ENCODE assay signal across 14 cellular contexts in genomic region chr3:9768376-9768775, GRCh38. TPM values are rescaled to one million over a fixed set of nuclear protein-coding genes. Genes with fewer than 3 reads are reported as not detected.
DNase-seq lines count a peak whose midpoint lies in the region; ATAC-seq and TF ChIP-seq lines count a peak whose summit lies in the region.
"Had no signal": no experiment of that assay in that cellular context is flagged by ENCODE, and none has a peak within 500 bp of the region (broad histone marks: within the 10 kb centered on the region; RNA-seq: fewer than 3 reads in every experiment).

No MANE protein-coding gene starts in this region.

- H3K36me3 ChIP-seq in SK-N-SH (replicated peaks in 1 of 2; ENCODE audit: control insufficient read depth in 1 of 2, insufficient read depth in 2 of 2, low read length in 1 of 2) (peaks cover 0 to 2% of the 10 kb centered on the region in 2 experiments), fibroblast of lung (ENCODE audit: control insufficient read depth, insufficient read depth, low read length) (no peaks in the 10 kb centered on the region), skeletal muscle satellite cell (ENCODE audit: insufficient read depth, low read length) (peaks cover 5% of the 10 kb centered on the region)

- H3K9me3 ChIP-seq in SK-N-SH (no peaks in the 10 kb centered on the region), T-helper 17 cell (ENCODE audit: control insufficient read depth, low read length, poor library complexity, severe bottlenecking) (no peaks in the 10 kb centered on the region), fibroblast of lung (ENCODE audit: control insufficient read depth, insufficient read depth, low read depth, low read length) (no peaks in the 10 kb centered on the region), skeletal muscle satellite cell (replicated peaks; ENCODE audit: low read length) (no peaks in the 10 kb centered on the region)
- H3K9me3 ChIP-seq: suprapubic skin had no signal

- H3K79me2 ChIP-seq in SK-N-SH (ENCODE audit: insufficient read depth) (peaks cover 3% of the 10 kb centered on the region; the same call in 1 of the 2 replicates), fibroblast of lung (ENCODE audit: control insufficient read depth, insufficient read depth, low read length) (peaks cover 8% of the 10 kb centered on the region)

- no peaks in the 10 kb centered on the region for H3K9me2 ChIP-seq in SK-N-SH

- TF ChIP-seq CTCF in SK-N-SH (IDR thresholded peaks at IDR 0.05) (no peak), fibroblast of lung (conservative IDR thresholded peaks at IDR 0.05 in 1 of 2, IDR thresholded peaks at IDR 0.05 in 1 of 2; ENCODE audit: low read depth in 1 of 2, low read length in 2 of 2) (no peak), foreskin keratinocyte (conservative IDR thresholded peaks at IDR 0.05) (no peak)

- peaks cover 4% of the 10 kb centered on the region for H3F3A ChIP-seq in SK-N-SH (replicated peaks; ENCODE audit: insufficient read depth)

- H3K27ac ChIP-seq in SK-N-SH (ENCODE audit: low read depth in 2 of 2, low read length in 1 of 2), result no peak overlapping the region
- peak overlapping the region; percentile 26 for H3K27ac ChIP-seq in fibroblast of lung (ENCODE audit: insufficient read depth, low read length)
- no peak overlapping the region for H3K27ac ChIP-seq in foreskin keratinocyte
- H3K27ac ChIP-seq: suprapubic skin had no signal

- no peak for TF ChIP-seq RAD21 in SK-N-SH (IDR thresholded peaks at IDR 0.05; ENCODE audit: low read length)

- DNase-seq in SK-N-SH, result no peak
- DNase-seq in T-helper 17 cell, result no peak
- DNase-seq in fibroblast of lung (ENCODE audit: low read depth in 2 of 2), result no peak
- DNase-seq in activated effector memory CD4-positive, alpha-beta T cell treated with anti-CD3 and anti-CD28 coated beads, Interleukin-2, amount 50 U/mL, for 16 hours, result no peak
- DNase-seq in foreskin keratinocyte, result no peak
- no peak for DNase-seq in SK-N-DZ (ENCODE audit: low spot score)
- DNase-seq: 8988T; activated CD4-positive, alpha-beta T cell treated with anti-CD3 and anti-CD28 coated beads, Interleukin-2, amount 50 U/mL, for 4 hours; Calu3; mesendoderm; stimulated activated CD4-positive, alpha-beta T cell treated with anti-CD3 and anti-CD28 coated beads, Interleukin-4, amount 100 ng/mL, for 4 hours had no signal

- no peak overlapping the region for H3K4me3 Mint-ChIP-seq in T-helper 17 cell

- H3K4me1 ChIP-seq in SK-N-SH (ENCODE audit: control insufficient read depth in 1 of 2, insufficient read depth in 2 of 2, low read depth in 1 of 2, low read length in 1 of 2), result peaks cover 6 to 14% of the 10 kb centered on the region in 2 experiments; a peak in 1 of 4 replicates
- H3K4me1 ChIP-seq in fibroblast of lung (ENCODE audit: control insufficient read depth, extremely low read depth, insufficient read depth, low read length), result peaks cover 10% of the 10 kb centered on the region
- H3K4me1 ChIP-seq in skeletal muscle satellite cell (ENCODE audit: control insufficient read depth, insufficient read depth, low read length), result peaks cover 32% of the 10 kb centered on the region
- no peaks in the 10 kb centered on the region for H3K4me1 ChIP-seq in foreskin keratinocyte

- H3K27me3 Mint-ChIP-seq in T-helper 17 cell, result no peaks in the 10 kb centered on the region

- H3K9ac ChIP-seq in SK-N-SH (peak overlapping the region; percentile 82; the same call in 1 of the 2 replicates), fibroblast of lung (ENCODE audit: insufficient read depth, low read length) (no peak overlapping the region), skeletal muscle satellite cell (ENCODE audit: low read depth, low read length) (peak overlapping the region; percentile 87)

- no peaks in the 10 kb centered on the region for H3K36me3 Mint-ChIP-seq in T-helper 17 cell (ENCODE audit: low read depth)

- H3K4me1 Mint-ChIP-seq in T-helper 17 cell, result peaks cover 34% of the 10 kb centered on the region

- 82% methylated on average over 2 of the region's 2 CpGs for WGBS in SK-N-SH (ENCODE audit: low lambda C conversion rate)

- H2AFZ ChIP-seq in SK-N-SH (ENCODE audit: low read depth) (no peak overlapping the region), fibroblast of lung (ENCODE audit: low read length) (no peak overlapping the region)

- H3K27ac Mint-ChIP-seq in T-helper 17 cell, result peak overlapping the region; percentile 79

- CTCF ChIA-PET in SK-N-SH (lab: Yijun Ruan, JAX), result no interaction called here

- ATAC-seq in SK-N-SH treated with all-trans-retinoic acid at 6 μM for 48 hours (no peak), T-helper 17 cell (no peak), foreskin keratinocyte (no peak)

- H3K4me2 ChIP-seq in SK-N-SH (peak overlapping the region; percentile 100), fibroblast of lung (ENCODE audit: extremely low read depth, insufficient read depth, low read length) (peak overlapping the region; percentile 76), skeletal muscle satellite cell (ENCODE audit: low read length) (peak overlapping the region; percentile 94)

- POLR2A ChIA-PET in SK-N-SH (lab: Yijun Ruan, JAX), result interaction anchor here (0.5 to 3.7 kb wide), 4 partner anchors 13 to 133 kb away, joined by 3 to 20 read pairs (median 4); partner anchors contain the start of gene OGG1

- H4K20me1 ChIP-seq in SK-N-SH (ENCODE audit: insufficient read depth) (no peaks in the 10 kb centered on the region), fibroblast of lung (ENCODE audit: control insufficient read depth, extremely low read depth, insufficient read depth, low read length) (no peaks in the 10 kb centered on the region)

- TF ChIP-seq EP300 in SK-N-SH (IDR thresholded peaks at IDR 0.05; ENCODE audit: borderline replicate concordance in 1 of 2, low read depth in 1 of 2, low read length in 1 of 2), result no peak

- H3K27me3 ChIP-seq in SK-N-SH (ENCODE audit: insufficient read depth), result no peaks in the 10 kb centered on the region
- H3K27me3 ChIP-seq in fibroblast of lung (ENCODE audit: control insufficient read depth, insufficient read depth, low read length), result no peaks in the 10 kb centered on the region
- no peaks in the 10 kb centered on the region for H3K27me3 ChIP-seq in skeletal muscle satellite cell (ENCODE audit: control insufficient read depth, insufficient read depth, low read length)
- H3K27me3 ChIP-seq in foreskin keratinocyte, result peaks cover 2% of the 10 kb centered on the region
- H3K27me3 ChIP-seq: suprapubic skin had no signal

- H3K4me3 ChIP-seq in SK-N-SH (ENCODE audit: low read depth in 2 of 2, low read length in 1 of 2) (no peak overlapping the region), fibroblast of lung (replicated peaks in 1 of 4; ENCODE audit: control extremely low read depth in 1 of 4, insufficient read depth in 1 of 4, low read depth in 3 of 4, low read length in 4 of 4) (peak overlapping the region in 2 of 4 experiments; percentile 78 to 82), skeletal muscle satellite cell (ENCODE audit: low read length) (no peak overlapping the region)

RNA-seq across cellular contexts. Expression of gene CAMK1, which starts 1.4 kb away (rescaled TPM):
- polyA plus RNA-seq in SK-N-SH (2012; rRNA removed) (44.9 and 47.1 TPM in 2 replicates), fibroblast of lung (27.7 and 37.0 TPM in 2 replicates), foreskin keratinocyte (8.7 and 10.7 TPM in 2 replicates)
- polyA plus RNA-seq in SK-N-SH (2012; cell fraction: cytosol; rRNA removed), result 30.5 and 35.8 TPM in 2 replicates
- polyA plus RNA-seq in SK-N-SH (2012; cell fraction: nucleus; rRNA removed), result 39.3 and 46.4 TPM in 2 replicates
- total RNA-seq in T-helper 17 cell (1 to 10 TPM; 1.9 to 2.2 TPM), fibroblast of lung (55.2 and 64.2 TPM in 2 replicates), foreskin keratinocyte (6.6 and 9.3 TPM in 2 replicates)
- 37.0 and 60.0 TPM in 2 replicates for polyA plus RNA-seq in fibroblast of lung (2012)
- 26.4 and 48.8 TPM in 2 replicates for polyA minus RNA-seq in fibroblast of lung (ENCODE audit: low replicate concordance)
- total RNA-seq in skeletal muscle satellite cell (2012; rRNA removed), result 23.1 and 23.8 TPM in 2 replicates
- 69.5 and 83.7 TPM in 2 replicates for polyA plus RNA-seq in SK-N-DZ (2014; cell fraction: cytosol; rRNA removed)
- polyA plus RNA-seq in SK-N-DZ (2014; cell fraction: nucleus; rRNA removed), result 51.1 TPM in 2 replicates

RNA-seq across cellular contexts. Expression of gene OGG1, which starts 18.6 kb away (rescaled TPM):
- polyA plus RNA-seq in SK-N-SH (2012; rRNA removed) (26.8 and 30.9 TPM in 2 replicates), fibroblast of lung (20.1 and 22.2 TPM in 2 replicates), foreskin keratinocyte (22.4 and 25.2 TPM in 2 replicates)
- 15.2 and 22.6 TPM in 2 replicates for polyA plus RNA-seq in SK-N-SH (2012; cell fraction: cytosol; rRNA removed)
- polyA plus RNA-seq in SK-N-SH (2012; cell fraction: nucleus; rRNA removed), result 48.8 and 49.9 TPM in 2 replicates
- total RNA-seq in T-helper 17 cell (10 to 100 TPM; 18.4 to 22.6 TPM), fibroblast of lung (23.6 and 24.4 TPM in 2 replicates), foreskin keratinocyte (22.4 and 23.1 TPM in 2 replicates)
- 20.5 and 22.7 TPM in 2 replicates for polyA plus RNA-seq in fibroblast of lung (2012)
- polyA minus RNA-seq in fibroblast of lung (ENCODE audit: low replicate concordance), result 57.1 and 85.8 TPM in 2 replicates
- 22.6 and 23.6 TPM in 2 replicates for total RNA-seq in skeletal muscle satellite cell (2012; rRNA removed)
- polyA plus RNA-seq in SK-N-DZ (2014; cell fraction: cytosol; rRNA removed), result 44.1 and 55.2 TPM in 2 replicates
- polyA plus RNA-seq in SK-N-DZ (2014; cell fraction: nucleus; rRNA removed), result 46.7 and 59.0 TPM in 2 replicates

RNA-seq across cellular contexts. Expression of gene TADA3, which starts 23.9 kb away (rescaled TPM):
- 84.1 and 102 TPM in 2 replicates for polyA plus RNA-seq in SK-N-SH (2012; rRNA removed)
- 54.6 and 75.9 TPM in 2 replicates for polyA plus RNA-seq in SK-N-SH (2012; cell fraction: cytosol; rRNA removed)
- polyA plus RNA-seq in SK-N-SH (2012; cell fraction: nucleus; rRNA removed), result 67.6 and 74.7 TPM in 2 replicates
- total RNA-seq in T-helper 17 cell, result 10 to 100 TPM; 32.2 to 35.2 TPM
- total RNA-seq in fibroblast of lung, result 69.3 and 87.9 TPM in 2 replicates
- 51.2 and 64.5 TPM in 2 replicates for polyA plus RNA-seq in fibroblast of lung
- 68.9 and 87.6 TPM in 2 replicates for polyA plus RNA-seq in fibroblast of lung (2012)
- 96.1 and 125 TPM in 2 replicates for polyA minus RNA-seq in fibroblast of lung (ENCODE audit: low replicate concordance)
- total RNA-seq in skeletal muscle satellite cell (2012; rRNA removed), result 47.9 and 57.0 TPM in 2 replicates
- total RNA-seq in foreskin keratinocyte, result 56.0 and 56.1 TPM in 2 replicates
- polyA plus RNA-seq in foreskin keratinocyte, result 63.8 and 66.4 TPM in 2 replicates
- 141 and 146 TPM in 2 replicates for polyA plus RNA-seq in SK-N-DZ (2014; cell fraction: cytosol; rRNA removed)
- 97.5 and 104 TPM in 2 replicates for polyA plus RNA-seq in SK-N-DZ (2014; cell fraction: nucleus; rRNA removed)

RNA-seq across cellular contexts. Expression of gene ARPC4, which starts 24.5 kb away (rescaled TPM):
- 220 and 233 TPM in 2 replicates for polyA plus RNA-seq in SK-N-SH (2012; rRNA removed)
- 213 and 244 TPM in 2 replicates for polyA plus RNA-seq in SK-N-SH (2012; cell fraction: cytosol; rRNA removed)
- polyA plus RNA-seq in SK-N-SH (2012; cell fraction: nucleus; rRNA removed), result 74.3 and 105 TPM in 2 replicates
- total RNA-seq in T-helper 17 cell, result 100 to 1,000 TPM; 155 to 192 TPM
- 167 and 174 TPM in 2 replicates for total RNA-seq in fibroblast of lung
- polyA plus RNA-seq in fibroblast of lung, result 307 and 350 TPM in 2 replicates
- polyA plus RNA-seq in fibroblast of lung (2012), result 188 and 212 TPM in 2 replicates
- 55.8 and 72.2 TPM in 2 replicates for polyA minus RNA-seq in fibroblast of lung (ENCODE audit: low replicate concordance)
- 223 and 269 TPM in 2 replicates for total RNA-seq in skeletal muscle satellite cell (2012; rRNA removed)
- total RNA-seq in foreskin keratinocyte, result 140 and 146 TPM in 2 replicates
- 165 and 174 TPM in 2 replicates for polyA plus RNA-seq in foreskin keratinocyte
- polyA plus RNA-seq in SK-N-DZ (2014; cell fraction: cytosol; rRNA removed), result 306 and 380 TPM in 2 replicates
- 91.5 and 131 TPM in 2 replicates for polyA plus RNA-seq in SK-N-DZ (2014; cell fraction: nucleus; rRNA removed)

RNA-seq across cellular contexts. Expression of gene BRPF1, which starts 36.8 kb away (rescaled TPM):
- polyA plus RNA-seq in SK-N-SH (2012; rRNA removed) (12.0 and 13.0 TPM in 2 replicates), fibroblast of lung (4.1 and 7.1 TPM in 2 replicates), foreskin keratinocyte (7.4 TPM in 2 replicates)
- 6.7 and 8.3 TPM in 2 replicates for polyA plus RNA-seq in SK-N-SH (2012; cell fraction: cytosol; rRNA removed)
- polyA plus RNA-seq in SK-N-SH (2012; cell fraction: nucleus; rRNA removed), result 30.8 and 38.8 TPM in 2 replicates
- total RNA-seq in T-helper 17 cell (10 to 100 TPM; 31.8 to 41.0 TPM), fibroblast of lung (12.2 and 12.3 TPM in 2 replicates), foreskin keratinocyte (14.0 and 15.3 TPM in 2 replicates)
- polyA plus RNA-seq in fibroblast of lung (2012), result 7.7 and 8.9 TPM in 2 replicates
- polyA minus RNA-seq in fibroblast of lung (ENCODE audit: low replicate concordance), result 18.6 and 29.6 TPM in 2 replicates
- 15.2 and 18.6 TPM in 2 replicates for total RNA-seq in skeletal muscle satellite cell (2012; rRNA removed)
- polyA plus RNA-seq in SK-N-DZ (2014; cell fraction: cytosol; rRNA removed), result 28.4 TPM in 2 replicates
- 46.5 and 55.9 TPM in 2 replicates for polyA plus RNA-seq in SK-N-DZ (2014; cell fraction: nucleus; rRNA removed)
